In genomic region chr6:84575264-84575663, GRCh38 we compare ENCODE assay signal across 9 cellular contexts.
DNase-seq lines count a peak whose midpoint lies in the region; ATAC-seq and TF ChIP-seq lines count a peak whose summit lies in the region.
"Had no signal": no experiment of that assay in that cellular context is flagged by ENCODE, and none has a peak within 500 bp of the region (broad histone marks: within the 10 kb centered on the region; RNA-seq: fewer than 3 reads in every experiment).

No MANE protein-coding gene starts in this region.

- peaks cover 3% of the 10 kb centered on the region for H3K36me3 Mint-ChIP-seq in nephron progenitor cell (ENCODE audit: low read depth)
- H3K36me3 Mint-ChIP-seq: activated CD4-positive, alpha-beta memory T cell treated with anti-CD3 and anti-CD28 coated beads for 36 hours had no signal

- peaks cover 14% of the 10 kb centered on the region; the same call in 1 of the 2 replicates for H3F3A ChIP-seq in Loucy (ENCODE audit: low read depth)

- no peaks in the 10 kb centered on the region for H4K20me1 ChIP-seq in Loucy (ENCODE audit: insufficient read depth, low read length, poor library complexity, severe bottlenecking)

- no peaks in the 10 kb centered on the region for H3K27me3 ChIP-seq in Loucy (ENCODE audit: insufficient read depth, low read length, poor library complexity, severe bottlenecking)

- peaks cover 18% of the 10 kb centered on the region for H3K9me3 Mint-ChIP-seq in nephron progenitor cell

- no peak overlapping the region for H2AFZ ChIP-seq in Loucy (ENCODE audit: low read length)

- TF ChIP-seq CTCF in Loucy (conservative IDR thresholded peaks at IDR 0.05; ENCODE audit: low read length) = no peak
- no peak for TF ChIP-seq CTCF in nephron progenitor cell (IDR thresholded peaks at IDR 0.05)

- H3K79me2 ChIP-seq in Loucy (ENCODE audit: insufficient read depth, low read length) = no peaks in the 10 kb centered on the region

- H3K27ac Mint-ChIP-seq in nephron progenitor cell = no peak overlapping the region
- H3K27ac Mint-ChIP-seq: activated CD4-positive, alpha-beta memory T cell treated with anti-CD3 and anti-CD28 coated beads for 36 hours had no signal

- no peaks in the 10 kb centered on the region for H3K36me3 ChIP-seq in Loucy (ENCODE audit: insufficient read depth, low read length)

- DNase-seq in glomerular endothelial cell (ENCODE audit: extremely low read depth, low read depth, low spot score) (peak; percentile 66), nephron progenitor cell (no peak), posterior cingulate gyrus (no peak), ureter (ENCODE audit: low spot score) (no peak), DMS114 treated with DMSO at 0.1 percent for 48 hours (lab: John Stamatoyannopoulos, UW; ENCODE audit: unreplicated experiment) (no peak)
- DNase-seq: activated CD4-positive, alpha-beta memory T cell treated with anti-CD3 and anti-CD28 coated beads for 36 hours had no signal

- peaks cover 39% of the 10 kb centered on the region for H3K4me1 ChIP-seq in Loucy (ENCODE audit: insufficient read depth, low read length, poor library complexity, severe bottlenecking)

- no peak overlapping the region for H3K4me3 Mint-ChIP-seq in nephron progenitor cell
- H3K4me3 Mint-ChIP-seq: activated CD4-positive, alpha-beta memory T cell treated with anti-CD3 and anti-CD28 coated beads for 36 hours had no signal

- no peaks in the 10 kb centered on the region for H3K4me1 Mint-ChIP-seq in nephron progenitor cell

- peaks cover 3% of the 10 kb centered on the region for H3K27me3 Mint-ChIP-seq in nephron progenitor cell (ENCODE audit: low read depth, poor library complexity)
- H3K27me3 Mint-ChIP-seq: activated CD4-positive, alpha-beta memory T cell treated with anti-CD3 and anti-CD28 coated beads for 36 hours had no signal

- peak; percentile 100 for ATAC-seq in GM18870 (IDR thresholded peaks at IDR 0.05; ENCODE audit: unreplicated experiment)
- peak; percentile 98 for ATAC-seq in HG02610 (IDR thresholded peaks at IDR 0.05; ENCODE audit: unreplicated experiment)

- H3K9me2 ChIP-seq in Loucy (replicated peaks; ENCODE audit: low read depth, low read length) = no peaks in the 10 kb centered on the region

- peaks cover 20% of the 10 kb centered on the region; the same call in 1 of the 2 replicates for H3K9me3 ChIP-seq in Loucy (ENCODE audit: insufficient read depth, low read depth, low read length)

- H3K4me3 ChIP-seq in Loucy (ENCODE audit: low read length, poor library complexity, severe bottlenecking) = peak overlapping the region; percentile 55

- intact Hi-C loops in posterior cingulate gyrus (cut with DNase I) = no loop called here

- peak overlapping the region; percentile 27 for H3K9ac ChIP-seq in Loucy (ENCODE audit: low read depth, low read length, poor library complexity, severe bottlenecking)

- peak overlapping the region; percentile 65 for H3K4me2 ChIP-seq in Loucy (ENCODE audit: low read depth, low read length, poor library complexity, severe bottlenecking)
